ENCODE assay signal across 1 cellular context in genomic region chr1:24642481-24643361, GRCh38.
TF ChIP-seq lines count a peak whose summit lies in the region.

A gene with protein sequence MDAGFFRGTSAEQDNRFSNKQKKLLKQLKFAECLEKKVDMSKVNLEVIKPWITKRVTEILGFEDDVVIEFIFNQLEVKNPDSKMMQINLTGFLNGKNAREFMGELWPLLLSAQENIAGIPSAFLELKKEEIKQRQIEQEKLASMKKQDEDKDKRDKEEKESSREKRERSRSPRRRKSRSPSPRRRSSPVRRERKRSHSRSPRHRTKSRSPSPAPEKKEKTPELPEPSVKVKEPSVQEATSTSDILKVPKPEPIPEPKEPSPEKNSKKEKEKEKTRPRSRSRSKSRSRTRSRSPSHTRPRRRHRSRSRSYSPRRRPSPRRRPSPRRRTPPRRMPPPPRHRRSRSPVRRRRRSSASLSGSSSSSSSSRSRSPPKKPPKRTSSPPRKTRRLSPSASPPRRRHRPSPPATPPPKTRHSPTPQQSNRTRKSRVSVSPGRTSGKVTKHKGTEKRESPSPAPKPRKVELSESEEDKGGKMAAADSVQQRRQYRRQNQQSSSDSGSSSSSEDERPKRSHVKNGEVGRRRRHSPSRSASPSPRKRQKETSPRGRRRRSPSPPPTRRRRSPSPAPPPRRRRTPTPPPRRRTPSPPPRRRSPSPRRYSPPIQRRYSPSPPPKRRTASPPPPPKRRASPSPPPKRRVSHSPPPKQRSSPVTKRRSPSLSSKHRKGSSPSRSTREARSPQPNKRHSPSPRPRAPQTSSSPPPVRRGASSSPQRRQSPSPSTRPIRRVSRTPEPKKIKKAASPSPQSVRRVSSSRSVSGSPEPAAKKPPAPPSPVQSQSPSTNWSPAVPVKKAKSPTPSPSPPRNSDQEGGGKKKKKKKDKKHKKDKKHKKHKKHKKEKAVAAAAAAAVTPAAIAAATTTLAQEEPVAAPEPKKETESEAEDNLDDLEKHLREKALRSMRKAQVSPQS (plus strand): TSS chr1:24643302. CDS start chr1:24643327, 25 bp downstream.

TF ChIP-seq in HepG2, 621 proteins besides CTCF, POLR2A, EP300 and RAD21 (continued from another document and continues in another):
- no peak for TF ChIP-seq KAT2B (IDR thresholded peaks at IDR 0.05; ENCODE audit: borderline replicate concordance, low read depth, low read length)
- TF ChIP-seq FOXC1 (CRISPR knock-in tag; IDR thresholded peaks at IDR 0.05; ENCODE audit: borderline replicate concordance) = peak; percentile 48
- TF ChIP-seq RXRA (CRISPR knock-in tag; IDR thresholded peaks at IDR 0.05) = peak; percentile 68
- no peak for TF ChIP-seq FOXM1 (CRISPR knock-in tag; IDR thresholded peaks at IDR 0.05)
- no peak for TF ChIP-seq SIX4 (CRISPR knock-in tag; IDR thresholded peaks at IDR 0.05)
- TF ChIP-seq ZNF10 (CRISPR knock-in tag; IDR thresholded peaks at IDR 0.05; ENCODE audit: borderline replicate concordance, low read depth) = no peak
- 0 out of 2 replicates have a peak, but pooled peaks have one; percentile 15 for TF ChIP-seq HMG20A (CRISPR knock-in tag; IDR thresholded peaks at IDR 0.05; ENCODE audit: borderline replicate concordance)
- 0 out of 2 replicates have a peak, but pooled peaks have one; percentile 22 for TF ChIP-seq JUN (CRISPR knock-in tag; IDR thresholded peaks at IDR 0.05)
- peak; percentile 60; the same call in 1 of the 3 replicates for TF ChIP-seq MXI1 (IDR thresholded peaks at IDR 0.05; ENCODE audit: borderline replicate concordance, low read depth, low read length)
- no peak for TF ChIP-seq SOX6 (IDR thresholded peaks at IDR 0.05)
- peak; percentile 75 for TF ChIP-seq SOX6 (CRISPR knock-in tag; IDR thresholded peaks at IDR 0.05)
- TF ChIP-seq PHF8 (CRISPR knock-in tag; IDR thresholded peaks at IDR 0.05) = peak; percentile 87
- 0 out of 2 replicates have a peak, but pooled peaks have one; percentile 5 for TF ChIP-seq ZNF629 (CRISPR knock-in tag; conservative IDR thresholded peaks at IDR 0.05)
- TF ChIP-seq ZSCAN25 (CRISPR knock-in tag; IDR thresholded peaks at IDR 0.05) = 0 out of 2 replicates have a peak, but pooled peaks have one; percentile 54
- TF ChIP-seq ETV6 (CRISPR knock-in tag; conservative IDR thresholded peaks at IDR 0.05) = no peak
- no peak for TF ChIP-seq RFX1 (IDR thresholded peaks at IDR 0.05)
- TF ChIP-seq ZBTB7A (CRISPR knock-in tag; IDR thresholded peaks at IDR 0.05) = peak; percentile 39; the same call in 1 of the 2 replicates
- peak; percentile 78 for TF ChIP-seq GABPB1 (CRISPR knock-in tag; IDR thresholded peaks at IDR 0.05)
- TF ChIP-seq TRAFD1 (CRISPR knock-in tag; IDR thresholded peaks at IDR 0.05; ENCODE audit: borderline replicate concordance) = peak; percentile 86; the same call in 1 of the 2 replicates
- TF ChIP-seq ZNF775 (CRISPR knock-in tag; IDR thresholded peaks at IDR 0.05; ENCODE audit: borderline replicate concordance) = no peak
- TF ChIP-seq, protein P1, sequence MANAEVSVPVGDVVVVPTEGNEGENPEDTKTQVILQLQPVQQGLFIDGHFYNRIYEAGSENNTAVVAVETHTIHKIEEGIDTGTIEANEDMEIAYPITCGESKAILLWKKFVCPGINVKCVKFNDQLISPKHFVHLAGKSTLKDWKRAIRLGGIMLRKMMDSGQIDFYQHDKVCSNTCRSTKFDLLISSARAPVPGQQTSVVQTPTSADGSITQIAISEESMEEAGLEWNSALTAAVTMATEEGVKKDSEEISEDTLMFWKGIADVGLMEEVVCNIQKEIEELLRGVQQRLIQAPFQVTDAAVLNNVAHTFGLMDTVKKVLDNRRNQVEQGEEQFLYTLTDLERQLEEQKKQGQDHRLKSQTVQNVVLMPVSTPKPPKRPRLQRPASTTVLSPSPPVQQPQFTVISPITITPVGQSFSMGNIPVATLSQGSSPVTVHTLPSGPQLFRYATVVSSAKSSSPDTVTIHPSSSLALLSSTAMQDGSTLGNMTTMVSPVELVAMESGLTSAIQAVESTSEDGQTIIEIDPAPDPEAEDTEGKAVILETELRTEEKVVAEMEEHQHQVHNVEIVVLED (CRISPR knock-in tag; IDR thresholded peaks at IDR 0.05; ENCODE audit: borderline replicate concordance) = peak; percentile 94
- no peak for TF ChIP-seq FOXO1 (CRISPR knock-in tag; IDR thresholded peaks at IDR 0.05)
- no peak for TF ChIP-seq EHMT2 (IDR thresholded peaks at IDR 0.05; ENCODE audit: borderline replicate concordance, low read depth, low read length)
- TF ChIP-seq, protein P2, sequence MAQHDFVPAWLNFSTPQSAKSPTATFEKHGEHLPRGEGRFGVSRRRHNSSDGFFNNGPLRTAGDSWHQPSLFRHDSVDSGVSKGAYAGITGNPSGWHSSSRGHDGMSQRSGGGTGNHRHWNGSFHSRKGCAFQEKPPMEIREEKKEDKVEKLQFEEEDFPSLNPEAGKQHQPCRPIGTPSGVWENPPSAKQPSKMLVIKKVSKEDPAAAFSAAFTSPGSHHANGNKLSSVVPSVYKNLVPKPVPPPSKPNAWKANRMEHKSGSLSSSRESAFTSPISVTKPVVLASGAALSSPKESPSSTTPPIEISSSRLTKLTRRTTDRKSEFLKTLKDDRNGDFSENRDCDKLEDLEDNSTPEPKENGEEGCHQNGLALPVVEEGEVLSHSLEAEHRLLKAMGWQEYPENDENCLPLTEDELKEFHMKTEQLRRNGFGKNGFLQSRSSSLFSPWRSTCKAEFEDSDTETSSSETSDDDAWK (CRISPR knock-in tag; IDR thresholded peaks at IDR 0.05) = no peak
- TF ChIP-seq TAF15 (IDR thresholded peaks at IDR 0.05; ENCODE audit: low read depth, low read length, poor library complexity, severe bottlenecking) = no peak
- peak; percentile 39 for TF ChIP-seq NCOA2 (CRISPR knock-in tag; IDR thresholded peaks at IDR 0.05)
- TF ChIP-seq RARA (CRISPR knock-in tag; IDR thresholded peaks at IDR 0.05) = peak; percentile 18; the same call in 1 of the 2 replicates
- peak; percentile 24; the same call in 1 of the 2 replicates for TF ChIP-seq ZBTB44 (CRISPR knock-in tag; IDR thresholded peaks at IDR 0.05)
- no peak for TF ChIP-seq ZNF496 (CRISPR knock-in tag; IDR thresholded peaks at IDR 0.05; ENCODE audit: insufficient replicate concordance)
- TF ChIP-seq, protein P3, sequence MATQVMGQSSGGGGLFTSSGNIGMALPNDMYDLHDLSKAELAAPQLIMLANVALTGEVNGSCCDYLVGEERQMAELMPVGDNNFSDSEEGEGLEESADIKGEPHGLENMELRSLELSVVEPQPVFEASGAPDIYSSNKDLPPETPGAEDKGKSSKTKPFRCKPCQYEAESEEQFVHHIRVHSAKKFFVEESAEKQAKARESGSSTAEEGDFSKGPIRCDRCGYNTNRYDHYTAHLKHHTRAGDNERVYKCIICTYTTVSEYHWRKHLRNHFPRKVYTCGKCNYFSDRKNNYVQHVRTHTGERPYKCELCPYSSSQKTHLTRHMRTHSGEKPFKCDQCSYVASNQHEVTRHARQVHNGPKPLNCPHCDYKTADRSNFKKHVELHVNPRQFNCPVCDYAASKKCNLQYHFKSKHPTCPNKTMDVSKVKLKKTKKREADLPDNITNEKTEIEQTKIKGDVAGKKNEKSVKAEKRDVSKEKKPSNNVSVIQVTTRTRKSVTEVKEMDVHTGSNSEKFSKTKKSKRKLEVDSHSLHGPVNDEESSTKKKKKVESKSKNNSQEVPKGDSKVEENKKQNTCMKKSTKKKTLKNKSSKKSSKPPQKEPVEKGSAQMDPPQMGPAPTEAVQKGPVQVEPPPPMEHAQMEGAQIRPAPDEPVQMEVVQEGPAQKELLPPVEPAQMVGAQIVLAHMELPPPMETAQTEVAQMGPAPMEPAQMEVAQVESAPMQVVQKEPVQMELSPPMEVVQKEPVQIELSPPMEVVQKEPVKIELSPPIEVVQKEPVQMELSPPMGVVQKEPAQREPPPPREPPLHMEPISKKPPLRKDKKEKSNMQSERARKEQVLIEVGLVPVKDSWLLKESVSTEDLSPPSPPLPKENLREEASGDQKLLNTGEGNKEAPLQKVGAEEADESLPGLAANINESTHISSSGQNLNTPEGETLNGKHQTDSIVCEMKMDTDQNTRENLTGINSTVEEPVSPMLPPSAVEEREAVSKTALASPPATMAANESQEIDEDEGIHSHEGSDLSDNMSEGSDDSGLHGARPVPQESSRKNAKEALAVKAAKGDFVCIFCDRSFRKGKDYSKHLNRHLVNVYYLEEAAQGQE (IDR thresholded peaks at IDR 0.05; ENCODE audit: borderline replicate concordance in 1 of 2, low read depth in 1 of 2, low read length in 2 of 2) = peak in 1 of 2 experiments; percentile 65; a peak in 1 of 4 replicates
- TF ChIP-seq SRF (IDR thresholded peaks at IDR 0.05; ENCODE audit: low read depth, low read length) = peak; percentile 95
- no peak for TF ChIP-seq PTBP1 (IDR thresholded peaks at IDR 0.05; ENCODE audit: low read depth, low read length, poor library complexity, severe bottlenecking)
- 0 out of 2 replicates have a peak, but pooled peaks have one; percentile 41 for TF ChIP-seq RARG (CRISPR knock-in tag; IDR thresholded peaks at IDR 0.05; ENCODE audit: low read depth)
- TF ChIP-seq KDM6A (CRISPR knock-in tag; IDR thresholded peaks at IDR 0.05; ENCODE audit: low read depth) = no peak
- TF ChIP-seq, protein P4, sequence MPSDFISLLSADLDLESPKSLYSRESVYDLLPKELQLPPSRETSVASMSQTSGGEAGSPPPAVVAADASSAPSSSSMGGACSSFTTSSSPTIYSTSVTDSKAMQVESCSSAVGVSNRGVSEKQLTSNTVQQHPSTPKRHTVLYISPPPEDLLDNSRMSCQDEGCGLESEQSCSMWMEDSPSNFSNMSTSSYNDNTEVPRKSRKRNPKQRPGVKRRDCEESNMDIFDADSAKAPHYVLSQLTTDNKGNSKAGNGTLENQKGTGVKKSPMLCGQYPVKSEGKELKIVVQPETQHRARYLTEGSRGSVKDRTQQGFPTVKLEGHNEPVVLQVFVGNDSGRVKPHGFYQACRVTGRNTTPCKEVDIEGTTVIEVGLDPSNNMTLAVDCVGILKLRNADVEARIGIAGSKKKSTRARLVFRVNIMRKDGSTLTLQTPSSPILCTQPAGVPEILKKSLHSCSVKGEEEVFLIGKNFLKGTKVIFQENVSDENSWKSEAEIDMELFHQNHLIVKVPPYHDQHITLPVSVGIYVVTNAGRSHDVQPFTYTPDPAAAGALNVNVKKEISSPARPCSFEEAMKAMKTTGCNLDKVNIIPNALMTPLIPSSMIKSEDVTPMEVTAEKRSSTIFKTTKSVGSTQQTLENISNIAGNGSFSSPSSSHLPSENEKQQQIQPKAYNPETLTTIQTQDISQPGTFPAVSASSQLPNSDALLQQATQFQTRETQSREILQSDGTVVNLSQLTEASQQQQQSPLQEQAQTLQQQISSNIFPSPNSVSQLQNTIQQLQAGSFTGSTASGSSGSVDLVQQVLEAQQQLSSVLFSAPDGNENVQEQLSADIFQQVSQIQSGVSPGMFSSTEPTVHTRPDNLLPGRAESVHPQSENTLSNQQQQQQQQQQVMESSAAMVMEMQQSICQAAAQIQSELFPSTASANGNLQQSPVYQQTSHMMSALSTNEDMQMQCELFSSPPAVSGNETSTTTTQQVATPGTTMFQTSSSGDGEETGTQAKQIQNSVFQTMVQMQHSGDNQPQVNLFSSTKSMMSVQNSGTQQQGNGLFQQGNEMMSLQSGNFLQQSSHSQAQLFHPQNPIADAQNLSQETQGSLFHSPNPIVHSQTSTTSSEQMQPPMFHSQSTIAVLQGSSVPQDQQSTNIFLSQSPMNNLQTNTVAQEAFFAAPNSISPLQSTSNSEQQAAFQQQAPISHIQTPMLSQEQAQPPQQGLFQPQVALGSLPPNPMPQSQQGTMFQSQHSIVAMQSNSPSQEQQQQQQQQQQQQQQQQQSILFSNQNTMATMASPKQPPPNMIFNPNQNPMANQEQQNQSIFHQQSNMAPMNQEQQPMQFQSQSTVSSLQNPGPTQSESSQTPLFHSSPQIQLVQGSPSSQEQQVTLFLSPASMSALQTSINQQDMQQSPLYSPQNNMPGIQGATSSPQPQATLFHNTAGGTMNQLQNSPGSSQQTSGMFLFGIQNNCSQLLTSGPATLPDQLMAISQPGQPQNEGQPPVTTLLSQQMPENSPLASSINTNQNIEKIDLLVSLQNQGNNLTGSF (CRISPR knock-in tag; IDR thresholded peaks at IDR 0.05) = peak; percentile 68; the same call in 1 of the 2 replicates
- no peak for TF ChIP-seq ZNF546 (CRISPR knock-in tag; conservative IDR thresholded peaks at IDR 0.05)
- TF ChIP-seq DNMT1 (CRISPR knock-in tag; IDR thresholded peaks at IDR 0.05) = peak; percentile 83; the same call in 1 of the 2 replicates
- TF ChIP-seq KDM1A (CRISPR knock-in tag; IDR thresholded peaks at IDR 0.05) = 0 out of 2 replicates have a peak, but pooled peaks have one; percentile 37
- no peak for TF ChIP-seq NR3C1 (CRISPR knock-in tag; IDR thresholded peaks at IDR 0.05)
- no peak for TF ChIP-seq REL (CRISPR knock-in tag; conservative IDR thresholded peaks at IDR 0.05)
- 0 out of 2 replicates have a peak, but pooled peaks have one; percentile 8 for TF ChIP-seq STAG1 (CRISPR knock-in tag; IDR thresholded peaks at IDR 0.05)
- TF ChIP-seq ZNF639 (CRISPR knock-in tag; conservative IDR thresholded peaks at IDR 0.05) = peak; percentile 53; the same call in 1 of the 2 replicates
- TF ChIP-seq ATM (IDR thresholded peaks at IDR 0.05; ENCODE audit: borderline replicate concordance) = no peak
- no peak for TF ChIP-seq ZNF296 (CRISPR knock-in tag; conservative IDR thresholded peaks at IDR 0.05)
- peak; percentile 42; the same call in 1 of the 2 replicates for TF ChIP-seq SRY (CRISPR knock-in tag; IDR thresholded peaks at IDR 0.05)
